Comparison of ENCODE assay signal across 1 cellular context in the genomic region with DNA sequence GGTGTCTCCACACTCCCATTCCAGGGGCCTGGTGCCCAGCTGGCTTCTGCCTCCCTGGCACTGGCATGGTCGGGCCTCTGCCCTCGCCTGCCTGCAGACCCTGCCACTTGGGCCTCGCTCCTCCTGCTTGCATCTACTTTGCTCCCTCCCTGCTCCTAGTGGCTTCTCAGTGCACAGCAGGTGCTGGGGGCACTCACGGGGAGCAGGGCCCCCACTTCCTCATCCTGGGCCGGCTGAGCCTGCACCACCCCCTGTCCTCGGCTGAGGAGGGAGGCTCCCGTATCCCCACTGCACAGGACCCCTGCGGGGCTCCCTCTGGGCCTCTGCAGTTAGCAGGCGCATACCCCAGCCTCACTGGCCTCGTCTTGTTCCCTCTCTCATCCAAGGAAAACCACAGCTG.
TF ChIP-seq lines count a peak whose summit lies in the region.

No MANE protein-coding gene starts in this region.

TF ChIP-seq in GM12878, 131 proteins besides CTCF, POLR2A, EP300 and RAD21:
- TF ChIP-seq JUND (IDR thresholded peaks at IDR 0.05; ENCODE audit: low read depth, low read length), result no peak
- TF ChIP-seq MXI1 (IDR thresholded peaks at IDR 0.05; ENCODE audit: low read depth, low read length), result no peak
- TF ChIP-seq TBL1XR1 (IDR thresholded peaks at IDR 0.05; ENCODE audit: low read depth, low read length), result no peak
- TF ChIP-seq MEF2B (IDR thresholded peaks at IDR 0.05; ENCODE audit: partially characterized antibody, poor library complexity, severe bottlenecking), result no peak
- no peak for TF ChIP-seq FOXM1 (IDR thresholded peaks at IDR 0.05; ENCODE audit: low read depth, low read length)
- no peak for TF ChIP-seq SUPT20H (IDR thresholded peaks at IDR 0.05; ENCODE audit: borderline replicate concordance, control insufficient read depth, low read depth, low read length)
- TF ChIP-seq RCOR1 (conservative IDR thresholded peaks at IDR 0.05; ENCODE audit: low read depth, low read length), result no peak
- TF ChIP-seq YY1 (IDR thresholded peaks at IDR 0.05; ENCODE audit: low read depth, low read length), result no peak
- TF ChIP-seq ZNF622 (IDR thresholded peaks at IDR 0.05), result no peak
- TF ChIP-seq FOXK2 (IDR thresholded peaks at IDR 0.05), result no peak
- TF ChIP-seq HCFC1 (IDR thresholded peaks at IDR 0.05; ENCODE audit: low read length), result no peak
- no peak for TF ChIP-seq NR2C2 (IDR thresholded peaks at IDR 0.05; ENCODE audit: borderline replicate concordance, control insufficient read depth, insufficient read length, low read depth)
- TF ChIP-seq, protein P1, sequence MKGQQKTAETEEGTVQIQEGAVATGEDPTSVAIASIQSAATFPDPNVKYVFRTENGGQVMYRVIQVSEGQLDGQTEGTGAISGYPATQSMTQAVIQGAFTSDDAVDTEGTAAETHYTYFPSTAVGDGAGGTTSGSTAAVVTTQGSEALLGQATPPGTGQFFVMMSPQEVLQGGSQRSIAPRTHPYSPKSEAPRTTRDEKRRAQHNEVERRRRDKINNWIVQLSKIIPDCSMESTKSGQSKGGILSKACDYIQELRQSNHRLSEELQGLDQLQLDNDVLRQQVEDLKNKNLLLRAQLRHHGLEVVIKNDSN (IDR thresholded peaks at IDR 0.05; ENCODE audit: borderline replicate concordance, extremely low read length, insufficient read depth, low read depth, low read length), result no peak
- TF ChIP-seq MEF2A (IDR thresholded peaks at IDR 0.05; ENCODE audit: insufficient read depth, low read depth, low read length), result no peak
- TF ChIP-seq NFYA (IDR thresholded peaks at IDR 0.05; ENCODE audit: borderline replicate concordance, low read depth, low read length), result no peak
- TF ChIP-seq MYB (IDR thresholded peaks at IDR 0.05; ENCODE audit: borderline replicate concordance, low read depth, low read length), result no peak
- TF ChIP-seq ASH2L (IDR thresholded peaks at IDR 0.05; ENCODE audit: borderline replicate concordance, low read depth), result no peak
- TF ChIP-seq, protein P2, sequence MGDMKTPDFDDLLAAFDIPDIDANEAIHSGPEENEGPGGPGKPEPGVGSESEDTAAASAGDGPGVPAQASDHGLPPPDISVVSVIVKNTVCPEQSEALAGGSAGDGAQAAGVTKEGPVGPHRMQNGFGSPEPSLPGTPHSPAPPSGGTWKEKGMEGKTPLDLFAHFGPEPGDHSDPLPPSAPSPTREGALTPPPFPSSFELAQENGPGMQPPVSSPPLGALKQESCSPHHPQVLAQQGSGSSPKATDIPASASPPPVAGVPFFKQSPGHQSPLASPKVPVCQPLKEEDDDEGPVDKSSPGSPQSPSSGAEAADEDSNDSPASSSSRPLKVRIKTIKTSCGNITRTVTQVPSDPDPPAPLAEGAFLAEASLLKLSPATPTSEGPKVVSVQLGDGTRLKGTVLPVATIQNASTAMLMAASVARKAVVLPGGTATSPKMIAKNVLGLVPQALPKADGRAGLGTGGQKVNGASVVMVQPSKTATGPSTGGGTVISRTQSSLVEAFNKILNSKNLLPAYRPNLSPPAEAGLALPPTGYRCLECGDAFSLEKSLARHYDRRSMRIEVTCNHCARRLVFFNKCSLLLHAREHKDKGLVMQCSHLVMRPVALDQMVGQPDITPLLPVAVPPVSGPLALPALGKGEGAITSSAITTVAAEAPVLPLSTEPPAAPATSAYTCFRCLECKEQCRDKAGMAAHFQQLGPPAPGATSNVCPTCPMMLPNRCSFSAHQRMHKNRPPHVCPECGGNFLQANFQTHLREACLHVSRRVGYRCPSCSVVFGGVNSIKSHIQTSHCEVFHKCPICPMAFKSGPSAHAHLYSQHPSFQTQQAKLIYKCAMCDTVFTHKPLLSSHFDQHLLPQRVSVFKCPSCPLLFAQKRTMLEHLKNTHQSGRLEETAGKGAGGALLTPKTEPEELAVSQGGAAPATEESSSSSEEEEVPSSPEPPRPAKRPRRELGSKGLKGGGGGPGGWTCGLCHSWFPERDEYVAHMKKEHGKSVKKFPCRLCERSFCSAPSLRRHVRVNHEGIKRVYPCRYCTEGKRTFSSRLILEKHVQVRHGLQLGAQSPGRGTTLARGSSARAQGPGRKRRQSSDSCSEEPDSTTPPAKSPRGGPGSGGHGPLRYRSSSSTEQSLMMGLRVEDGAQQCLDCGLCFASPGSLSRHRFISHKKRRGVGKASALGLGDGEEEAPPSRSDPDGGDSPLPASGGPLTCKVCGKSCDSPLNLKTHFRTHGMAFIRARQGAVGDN (IDR thresholded peaks at IDR 0.05), result no peak
